1 cellular context compared by ENCODE assay signal in genomic region chr14:69611264-69612013, GRCh38.
TF ChIP-seq lines count a peak whose summit lies in the region.

A gene with protein sequence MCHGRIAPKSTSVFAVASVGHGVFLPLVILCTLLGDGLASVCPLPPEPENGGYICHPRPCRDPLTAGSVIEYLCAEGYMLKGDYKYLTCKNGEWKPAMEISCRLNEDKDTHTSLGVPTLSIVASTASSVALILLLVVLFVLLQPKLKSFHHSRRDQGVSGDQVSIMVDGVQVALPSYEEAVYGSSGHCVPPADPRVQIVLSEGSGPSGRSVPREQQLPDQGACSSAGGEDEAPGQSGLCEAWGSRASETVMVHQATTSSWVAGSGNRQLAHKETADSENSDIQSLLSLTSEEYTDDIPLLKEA (plus strand): TSS chr14:69611596. CDS start chr14:69658593, 46,997 bp downstream.

TF ChIP-seq in K562, 482 proteins besides CTCF, POLR2A, EP300 and RAD21 (continued from another document and continues in another):
- TF ChIP-seq, protein P1, sequence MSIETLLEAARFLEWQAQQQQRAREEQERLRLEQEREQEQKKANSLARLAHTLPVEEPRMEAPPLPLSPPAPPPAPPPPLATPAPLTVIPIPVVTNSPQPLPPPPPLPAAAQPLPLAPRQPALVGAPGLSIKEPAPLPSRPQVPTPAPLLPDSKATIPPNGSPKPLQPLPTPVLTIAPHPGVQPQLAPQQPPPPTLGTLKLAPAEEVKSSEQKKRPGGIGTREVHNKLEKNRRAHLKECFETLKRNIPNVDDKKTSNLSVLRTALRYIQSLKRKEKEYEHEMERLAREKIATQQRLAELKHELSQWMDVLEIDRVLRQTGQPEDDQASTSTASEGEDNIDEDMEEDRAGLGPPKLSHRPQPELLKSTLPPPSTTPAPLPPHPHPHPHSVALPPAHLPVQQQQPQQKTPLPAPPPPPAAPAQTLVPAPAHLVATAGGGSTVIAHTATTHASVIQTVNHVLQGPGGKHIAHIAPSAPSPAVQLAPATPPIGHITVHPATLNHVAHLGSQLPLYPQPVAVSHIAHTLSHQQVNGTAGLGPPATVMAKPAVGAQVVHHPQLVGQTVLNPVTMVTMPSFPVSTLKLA (conservative IDR thresholded peaks at IDR 0.05): 0 out of 4 replicates have a peak, but pooled peaks of 1 of the 2 experiments have one; percentile 22
- TF ChIP-seq ZNF134 (CRISPR knock-in tag; conservative IDR thresholded peaks at IDR 0.05) (no peak), MGA (IDR thresholded peaks at IDR 0.05) (no peak), ZC3H8 (IDR thresholded peaks at IDR 0.05) (no peak), NR2C1 (IDR thresholded peaks at IDR 0.05) (no peak), NR2C1 (tag; IDR thresholded peaks at IDR 0.05) (no peak), TBP (optimal IDR thresholded peaks at IDR 0.05; ENCODE audit: low read depth, low read length) (no peak), SPI1 (IDR thresholded peaks at IDR 0.05; ENCODE audit: borderline replicate concordance, low read depth, low read length) (no peak), HDAC1 (IDR thresholded peaks at IDR 0.05) (peak in 1 of 2 experiments; percentile 20; a peak in 1 of 4 replicates), KAT7 (CRISPR knock-in tag; IDR thresholded peaks at IDR 0.05; ENCODE audit: borderline replicate concordance) (no peak), SOX6 (IDR thresholded peaks at IDR 0.05) (no peak), BCL6 (CRISPR knock-in tag; IDR thresholded peaks at IDR 0.05) (no peak), STAT5A (IDR thresholded peaks at IDR 0.05; ENCODE audit: borderline replicate concordance, low read length) (no peak), ZNF778 (CRISPR knock-in tag; IDR thresholded peaks at IDR 0.05) (no peak), POLR2G (IDR thresholded peaks at IDR 0.05; ENCODE audit: low read depth, low read length) (peak; percentile 73), TARDBP (IDR thresholded peaks at IDR 0.05) (no peak), JUN (IDR thresholded peaks at IDR 0.05; ENCODE audit: borderline replicate concordance, low read depth, low read length) (no peak), JUN (CRISPR knock-in tag; IDR thresholded peaks at IDR 0.05; ENCODE audit: borderline replicate concordance) (no peak), IRF2 (CRISPR knock-in tag; IDR thresholded peaks at IDR 0.05) (no peak), RBM25 (IDR thresholded peaks at IDR 0.05; ENCODE audit: low read depth, low read length, severe bottlenecking) (no peak), RBBP5 (IDR thresholded peaks at IDR 0.05; ENCODE audit: borderline replicate concordance, insufficient read depth, low read length, poor library complexity, severe bottlenecking) (peak; percentile 65), CREM (IDR thresholded peaks at IDR 0.05; ENCODE audit: low read depth) (peak; percentile 72), NRF1 (conservative IDR thresholded peaks at IDR 0.05 in 1 of 2, IDR thresholded peaks at IDR 0.05 in 1 of 2) (peak; percentile 78 to 81), MAZ (CRISPR knock-in tag; conservative IDR thresholded peaks at IDR 0.05 in 1 of 2, IDR thresholded peaks at IDR 0.05 in 1 of 2) (peak in 1 of 2 experiments; percentile 75; a peak in 1 of 4 replicates), ZNF740 (CRISPR knock-in tag; IDR thresholded peaks at IDR 0.05) (peak; percentile 88), ZNF740 (tag; IDR thresholded peaks at IDR 0.05) (peak in 1 of 2 experiments; percentile 85; a peak in 2 of 4 replicates), BHLHE40 (IDR thresholded peaks at IDR 0.05; ENCODE audit: low read length) (no peak), GTF2A2 (tag; IDR thresholded peaks at IDR 0.05) (no peak), ZBTB7A (IDR thresholded peaks at IDR 0.05; ENCODE audit: borderline replicate concordance, control insufficient read depth, low read depth, low read length) (peak; percentile 16; the same call in 1 of the 2 replicates), CTBP1 (IDR thresholded peaks at IDR 0.05; ENCODE audit: borderline replicate concordance) (no peak)
- TF ChIP-seq, protein P2, sequence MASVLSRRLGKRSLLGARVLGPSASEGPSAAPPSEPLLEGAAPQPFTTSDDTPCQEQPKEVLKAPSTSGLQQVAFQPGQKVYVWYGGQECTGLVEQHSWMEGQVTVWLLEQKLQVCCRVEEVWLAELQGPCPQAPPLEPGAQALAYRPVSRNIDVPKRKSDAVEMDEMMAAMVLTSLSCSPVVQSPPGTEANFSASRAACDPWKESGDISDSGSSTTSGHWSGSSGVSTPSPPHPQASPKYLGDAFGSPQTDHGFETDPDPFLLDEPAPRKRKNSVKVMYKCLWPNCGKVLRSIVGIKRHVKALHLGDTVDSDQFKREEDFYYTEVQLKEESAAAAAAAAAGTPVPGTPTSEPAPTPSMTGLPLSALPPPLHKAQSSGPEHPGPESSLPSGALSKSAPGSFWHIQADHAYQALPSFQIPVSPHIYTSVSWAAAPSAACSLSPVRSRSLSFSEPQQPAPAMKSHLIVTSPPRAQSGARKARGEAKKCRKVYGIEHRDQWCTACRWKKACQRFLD (CRISPR knock-in tag; IDR thresholded peaks at IDR 0.05): peak; percentile 68; the same call in 1 of the 2 replicates
- TF ChIP-seq, protein P3, sequence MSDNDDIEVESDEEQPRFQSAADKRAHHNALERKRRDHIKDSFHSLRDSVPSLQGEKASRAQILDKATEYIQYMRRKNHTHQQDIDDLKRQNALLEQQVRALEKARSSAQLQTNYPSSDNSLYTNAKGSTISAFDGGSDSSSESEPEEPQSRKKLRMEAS (CRISPR knock-in tag; IDR thresholded peaks at IDR 0.05): no peak
- TF ChIP-seq, protein P4, sequence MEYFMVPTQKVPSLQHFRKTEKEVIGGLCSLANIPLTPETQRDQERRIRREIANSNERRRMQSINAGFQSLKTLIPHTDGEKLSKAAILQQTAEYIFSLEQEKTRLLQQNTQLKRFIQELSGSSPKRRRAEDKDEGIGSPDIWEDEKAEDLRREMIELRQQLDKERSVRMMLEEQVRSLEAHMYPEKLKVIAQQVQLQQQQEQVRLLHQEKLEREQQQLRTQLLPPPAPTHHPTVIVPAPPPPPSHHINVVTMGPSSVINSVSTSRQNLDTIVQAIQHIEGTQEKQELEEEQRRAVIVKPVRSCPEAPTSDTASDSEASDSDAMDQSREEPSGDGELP (CRISPR knock-in tag; IDR thresholded peaks at IDR 0.05; ENCODE audit: borderline replicate concordance): peak; percentile 90
- TF ChIP-seq, protein P5, sequence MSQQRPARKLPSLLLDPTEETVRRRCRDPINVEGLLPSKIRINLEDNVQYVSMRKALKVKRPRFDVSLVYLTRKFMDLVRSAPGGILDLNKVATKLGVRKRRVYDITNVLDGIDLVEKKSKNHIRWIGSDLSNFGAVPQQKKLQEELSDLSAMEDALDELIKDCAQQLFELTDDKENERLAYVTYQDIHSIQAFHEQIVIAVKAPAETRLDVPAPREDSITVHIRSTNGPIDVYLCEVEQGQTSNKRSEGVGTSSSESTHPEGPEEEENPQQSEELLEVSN (IDR thresholded peaks at IDR 0.05; ENCODE audit: borderline replicate concordance in 1 of 2, extremely low read depth in 1 of 2, insufficient read depth in 1 of 2, insufficient read length in 1 of 2, low read depth in 1 of 2, low read length in 1 of 2, poor library complexity in 1 of 2, severe bottlenecking in 1 of 2): peak; percentile 52 to 66
- TF ChIP-seq, protein P6, sequence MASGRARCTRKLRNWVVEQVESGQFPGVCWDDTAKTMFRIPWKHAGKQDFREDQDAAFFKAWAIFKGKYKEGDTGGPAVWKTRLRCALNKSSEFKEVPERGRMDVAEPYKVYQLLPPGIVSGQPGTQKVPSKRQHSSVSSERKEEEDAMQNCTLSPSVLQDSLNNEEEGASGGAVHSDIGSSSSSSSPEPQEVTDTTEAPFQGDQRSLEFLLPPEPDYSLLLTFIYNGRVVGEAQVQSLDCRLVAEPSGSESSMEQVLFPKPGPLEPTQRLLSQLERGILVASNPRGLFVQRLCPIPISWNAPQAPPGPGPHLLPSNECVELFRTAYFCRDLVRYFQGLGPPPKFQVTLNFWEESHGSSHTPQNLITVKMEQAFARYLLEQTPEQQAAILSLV (tag; IDR thresholded peaks at IDR 0.05): no peak
